In the genomic region with DNA sequence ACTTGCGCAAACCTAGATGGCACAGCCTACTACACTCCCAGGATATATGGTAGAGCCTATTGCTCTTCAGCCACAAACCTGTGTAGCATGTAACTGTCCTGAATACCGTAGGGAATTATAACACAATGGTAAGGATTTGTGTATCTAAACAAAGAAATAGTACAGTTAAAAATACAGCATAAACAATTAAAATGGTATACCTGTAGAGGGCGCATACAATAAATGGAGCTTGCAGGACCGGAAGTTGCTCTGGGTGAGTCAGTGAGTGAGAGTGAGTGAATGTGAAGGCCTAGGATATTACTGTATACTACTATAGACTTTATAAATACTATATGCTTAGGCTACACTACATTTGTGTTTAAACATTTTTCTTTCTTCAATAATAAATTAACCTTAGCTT, we compare ENCODE assay signal across 12 cellular contexts.
A peak's percentile ranks its signal among the peaks of the same experiment; 100 is the strongest.
DNase-seq lines count a peak whose midpoint lies in the region; ATAC-seq and TF ChIP-seq lines count a peak whose summit lies in the region.
"Had no signal": no experiment of that assay in that cellular context is flagged by ENCODE, and none has a peak within 500 bp of the region (broad histone marks: within the 10 kb centered on the region; RNA-seq: fewer than 3 reads in every experiment).

No MANE protein-coding gene starts in this region.

- peak; percentile 84 for ATAC-seq in GM21526 (IDR thresholded peaks at IDR 0.05; ENCODE audit: low FRiP score, unreplicated experiment)

- H3K36me3 Mint-ChIP-seq in chondrocyte (ENCODE audit: low read depth), result no peaks in the 10 kb centered on the region

- no peaks in the 10 kb centered on the region for H3K4me1 Mint-ChIP-seq in chondrocyte (ENCODE audit: low read depth)

- peak; percentile 20 for DNase-seq in NCI-H1694 treated with DMSO at 0.1 percent for 48 hours (lab: John Stamatoyannopoulos, UW)
- DNase-seq in NCI-H1694 (lab: John Stamatoyannopoulos, UW), result no peak
- DNase-seq in MV-4-11 (lab: John Stamatoyannopoulos, UW), result peak; percentile 42
- DNase-seq in chondrocyte (ENCODE audit: low spot score), result no peak
- DNase-seq in NCI-H128 (lab: John Stamatoyannopoulos, UW; ENCODE audit: unreplicated experiment), result no peak
- DNase-seq in effector CD4-positive, alpha-beta T cell, result no peak
- no peak for DNase-seq in iPS-NIHi7 (ENCODE audit: extremely low spot score)
- DNase-seq: activated CD8-positive, alpha-beta memory T cell treated with anti-CD3 and anti-CD28 coated beads, Interleukin-2, amount 50 U/mL, for 48 hours; GF-D8; kidney; NCI-H1417 treated with DMSO at 0.1 percent for 48 hours had no signal

- H3K9me3 Mint-ChIP-seq in chondrocyte (ENCODE audit: low read depth), result peaks cover 3% of the 10 kb centered on the region

- H3K27me3 Mint-ChIP-seq in chondrocyte (ENCODE audit: low read depth), result no peaks in the 10 kb centered on the region

- peak; percentile 19 for TF ChIP-seq CTCF in chondrocyte (IDR thresholded peaks at IDR 0.05)

- no peak overlapping the region for H3K4me3 Mint-ChIP-seq in chondrocyte (ENCODE audit: unreplicated experiment)

- no peak overlapping the region for H3K27ac Mint-ChIP-seq in chondrocyte (ENCODE audit: unreplicated experiment)

Comparison
In these comparisons a context has a peak if more than half of its experiments do, and no peak if none do; other contexts are left out.
1. DNase-seq: peak in NCI-H1694 treated with DMSO at 0.1 percent for 48 hours (single experiment) and MV-4-11 (single experiment); none in NCI-H1694 (single experiment), chondrocyte (single experiment), NCI-H128 (single experiment), effector CD4-positive, alpha-beta T cell (single experiment) and iPS-NIHi7 (single experiment).